In the genomic region with DNA sequence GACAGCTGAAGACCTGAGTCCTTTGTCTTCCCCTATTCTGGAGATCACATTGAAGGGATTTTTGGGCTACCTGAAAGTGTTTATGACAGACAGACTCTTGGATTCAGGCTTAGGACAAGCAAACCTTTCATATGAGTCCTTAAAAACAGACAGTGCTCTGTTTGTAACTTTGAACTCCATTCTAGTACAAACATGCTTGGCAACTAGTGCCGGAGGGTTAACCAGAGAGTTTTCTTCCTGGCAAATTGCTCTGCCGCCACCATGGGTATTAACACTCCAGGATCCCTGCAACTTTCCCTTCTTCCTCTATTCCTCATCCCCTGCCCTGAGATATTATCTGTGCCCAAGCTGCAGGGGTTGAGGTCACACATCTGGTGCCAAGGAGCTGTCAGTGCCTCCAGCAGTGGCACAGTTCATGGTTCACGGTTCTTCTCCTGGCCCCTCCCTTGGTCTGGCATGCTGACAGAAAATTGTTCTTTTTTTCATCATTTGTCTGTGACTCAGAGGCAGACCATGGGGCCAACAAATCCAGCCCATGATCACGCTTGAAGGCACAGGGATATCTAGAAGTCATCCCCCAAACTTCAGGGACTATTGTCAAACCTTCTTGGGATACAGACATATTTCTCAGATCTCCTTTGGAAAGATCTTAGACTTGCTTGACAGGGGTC, we compare ENCODE assay signal across 3 cellular contexts.
TF ChIP-seq lines count a peak whose summit lies in the region.

No MANE protein-coding gene starts in this region.

TF ChIP-seq in HEK293, 187 proteins besides CTCF, POLR2A, EP300 and RAD21 (continued from another document and continues in another):
- TF ChIP-seq ZNF138 (tag by site-specific recombination; IDR thresholded peaks at IDR 0.05; ENCODE audit: borderline replicate concordance): no peak
- TF ChIP-seq, protein P1, sequence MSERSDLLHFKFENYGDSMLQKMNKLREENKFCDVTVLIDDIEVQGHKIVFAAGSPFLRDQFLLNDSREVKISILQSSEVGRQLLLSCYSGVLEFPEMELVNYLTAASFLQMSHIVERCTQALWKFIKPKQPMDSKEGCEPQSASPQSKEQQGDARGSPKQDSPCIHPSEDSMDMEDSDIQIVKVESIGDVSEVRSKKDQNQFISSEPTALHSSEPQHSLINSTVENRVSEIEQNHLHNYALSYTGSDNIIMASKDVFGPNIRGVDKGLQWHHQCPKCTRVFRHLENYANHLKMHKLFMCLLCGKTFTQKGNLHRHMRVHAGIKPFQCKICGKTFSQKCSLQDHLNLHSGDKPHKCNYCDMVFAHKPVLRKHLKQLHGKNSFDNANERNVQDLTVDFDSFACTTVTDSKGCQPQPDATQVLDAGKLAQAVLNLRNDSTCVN (tag by site-specific recombination; optimal IDR thresholded peaks at IDR 0.05): no peak
- TF ChIP-seq ZNF623 (tag by site-specific recombination; IDR thresholded peaks at IDR 0.05): no peak
- peak; percentile 61 for TF ChIP-seq OSR2 (tag by site-specific recombination; IDR thresholded peaks at IDR 0.05)
- TF ChIP-seq GFI1B (tag by site-specific recombination; IDR thresholded peaks at IDR 0.05): no peak; the same call in 1 of the 2 replicates
- TF ChIP-seq ZNF423 (tag by site-specific recombination; IDR thresholded peaks at IDR 0.05): no peak
- no peak for TF ChIP-seq ZNF555 (tag by site-specific recombination; conservative IDR thresholded peaks at IDR 0.05)
- TF ChIP-seq SETDB1 (IDR thresholded peaks at IDR 0.05; ENCODE audit: insufficient read length, low read length): no peak
- TF ChIP-seq, protein P2, sequence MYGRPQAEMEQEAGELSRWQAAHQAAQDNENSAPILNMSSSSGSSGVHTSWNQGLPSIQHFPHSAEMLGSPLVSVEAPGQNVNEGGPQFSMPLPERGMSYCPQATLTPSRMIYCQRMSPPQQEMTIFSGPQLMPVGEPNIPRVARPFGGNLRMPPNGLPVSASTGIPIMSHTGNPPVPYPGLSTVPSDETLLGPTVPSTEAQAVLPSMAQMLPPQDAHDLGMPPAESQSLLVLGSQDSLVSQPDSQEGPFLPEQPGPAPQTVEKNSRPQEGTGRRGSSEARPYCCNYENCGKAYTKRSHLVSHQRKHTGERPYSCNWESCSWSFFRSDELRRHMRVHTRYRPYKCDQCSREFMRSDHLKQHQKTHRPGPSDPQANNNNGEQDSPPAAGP (tag by site-specific recombination; IDR thresholded peaks at IDR 0.05): no peak
- TF ChIP-seq, protein P3, sequence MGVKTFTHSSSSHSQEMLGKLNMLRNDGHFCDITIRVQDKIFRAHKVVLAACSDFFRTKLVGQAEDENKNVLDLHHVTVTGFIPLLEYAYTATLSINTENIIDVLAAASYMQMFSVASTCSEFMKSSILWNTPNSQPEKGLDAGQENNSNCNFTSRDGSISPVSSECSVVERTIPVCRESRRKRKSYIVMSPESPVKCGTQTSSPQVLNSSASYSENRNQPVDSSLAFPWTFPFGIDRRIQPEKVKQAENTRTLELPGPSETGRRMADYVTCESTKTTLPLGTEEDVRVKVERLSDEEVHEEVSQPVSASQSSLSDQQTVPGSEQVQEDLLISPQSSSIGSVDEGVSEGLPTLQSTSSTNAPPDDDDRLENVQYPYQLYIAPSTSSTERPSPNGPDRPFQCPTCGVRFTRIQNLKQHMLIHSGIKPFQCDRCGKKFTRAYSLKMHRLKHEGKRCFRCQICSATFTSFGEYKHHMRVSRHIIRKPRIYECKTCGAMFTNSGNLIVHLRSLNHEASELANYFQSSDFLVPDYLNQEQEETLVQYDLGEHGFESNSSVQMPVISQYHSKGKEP (tag by site-specific recombination; IDR thresholded peaks at IDR 0.05): no peak
- TF ChIP-seq, protein P4, sequence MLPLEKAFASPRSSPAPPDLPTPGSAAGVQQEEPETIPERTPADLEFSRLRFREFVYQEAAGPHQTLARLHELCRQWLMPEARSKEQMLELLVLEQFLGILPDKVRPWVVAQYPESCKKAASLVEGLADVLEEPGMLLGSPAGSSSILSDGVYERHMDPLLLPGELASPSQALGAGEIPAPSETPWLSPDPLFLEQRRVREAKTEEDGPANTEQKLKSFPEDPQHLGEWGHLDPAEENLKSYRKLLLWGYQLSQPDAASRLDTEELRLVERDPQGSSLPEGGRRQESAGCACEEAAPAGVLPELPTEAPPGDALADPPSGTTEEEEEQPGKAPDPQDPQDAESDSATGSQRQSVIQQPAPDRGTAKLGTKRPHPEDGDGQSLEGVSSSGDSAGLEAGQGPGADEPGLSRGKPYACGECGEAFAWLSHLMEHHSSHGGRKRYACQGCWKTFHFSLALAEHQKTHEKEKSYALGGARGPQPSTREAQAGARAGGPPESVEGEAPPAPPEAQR (tag by site-specific recombination; IDR thresholded peaks at IDR 0.05): no peak
- TF ChIP-seq MYNN (tag by site-specific recombination; IDR thresholded peaks at IDR 0.05; ENCODE audit: borderline replicate concordance): no peak
- TF ChIP-seq ZNF433 (tag by site-specific recombination; IDR thresholded peaks at IDR 0.05; ENCODE audit: low read depth): no peak
- no peak for TF ChIP-seq ZBTB17 (tag by site-specific recombination; IDR thresholded peaks at IDR 0.05)
- peak; percentile 53 for TF ChIP-seq GLIS1 (tag by site-specific recombination; IDR thresholded peaks at IDR 0.05)

TF ChIP-seq in SK-N-SH, 30 proteins besides CTCF, POLR2A, EP300 and RAD21 (continued from another document and continues in another):
- TF ChIP-seq, protein P5, sequence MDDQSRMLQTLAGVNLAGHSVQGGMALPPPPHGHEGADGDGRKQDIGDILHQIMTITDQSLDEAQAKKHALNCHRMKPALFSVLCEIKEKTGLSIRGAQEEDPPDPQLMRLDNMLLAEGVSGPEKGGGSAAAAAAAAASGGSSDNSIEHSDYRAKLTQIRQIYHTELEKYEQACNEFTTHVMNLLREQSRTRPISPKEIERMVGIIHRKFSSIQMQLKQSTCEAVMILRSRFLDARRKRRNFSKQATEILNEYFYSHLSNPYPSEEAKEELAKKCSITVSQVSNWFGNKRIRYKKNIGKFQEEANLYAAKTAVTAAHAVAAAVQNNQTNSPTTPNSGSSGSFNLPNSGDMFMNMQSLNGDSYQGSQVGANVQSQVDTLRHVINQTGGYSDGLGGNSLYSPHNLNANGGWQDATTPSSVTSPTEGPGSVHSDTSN (IDR thresholded peaks at IDR 0.05): peak; percentile 90
- TF ChIP-seq RXRA (IDR thresholded peaks at IDR 0.05; ENCODE audit: borderline replicate concordance, low read depth) (peak; percentile 87), TCF12 (IDR thresholded peaks at IDR 0.05) (peak; percentile 95), SMC3 (IDR thresholded peaks at IDR 0.05; ENCODE audit: low read depth, low read length) (no peak), YY1 (IDR thresholded peaks at IDR 0.05; ENCODE audit: low read depth) (no peak), TEAD4 (IDR thresholded peaks at IDR 0.05; ENCODE audit: borderline replicate concordance, insufficient read depth) (peak; percentile 73), NRF1 (IDR thresholded peaks at IDR 0.05; ENCODE audit: low read depth, low read length) (no peak), SIN3A (IDR thresholded peaks at IDR 0.05; ENCODE audit: borderline replicate concordance, low read depth, low read length) (no peak)
- TF ChIP-seq, protein P6, sequence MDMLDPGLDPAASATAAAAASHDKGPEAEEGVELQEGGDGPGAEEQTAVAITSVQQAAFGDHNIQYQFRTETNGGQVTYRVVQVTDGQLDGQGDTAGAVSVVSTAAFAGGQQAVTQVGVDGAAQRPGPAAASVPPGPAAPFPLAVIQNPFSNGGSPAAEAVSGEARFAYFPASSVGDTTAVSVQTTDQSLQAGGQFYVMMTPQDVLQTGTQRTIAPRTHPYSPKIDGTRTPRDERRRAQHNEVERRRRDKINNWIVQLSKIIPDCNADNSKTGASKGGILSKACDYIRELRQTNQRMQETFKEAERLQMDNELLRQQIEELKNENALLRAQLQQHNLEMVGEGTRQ (IDR thresholded peaks at IDR 0.05; ENCODE audit: borderline replicate concordance, low read depth, low read length): no peak
- TF ChIP-seq, protein P7, sequence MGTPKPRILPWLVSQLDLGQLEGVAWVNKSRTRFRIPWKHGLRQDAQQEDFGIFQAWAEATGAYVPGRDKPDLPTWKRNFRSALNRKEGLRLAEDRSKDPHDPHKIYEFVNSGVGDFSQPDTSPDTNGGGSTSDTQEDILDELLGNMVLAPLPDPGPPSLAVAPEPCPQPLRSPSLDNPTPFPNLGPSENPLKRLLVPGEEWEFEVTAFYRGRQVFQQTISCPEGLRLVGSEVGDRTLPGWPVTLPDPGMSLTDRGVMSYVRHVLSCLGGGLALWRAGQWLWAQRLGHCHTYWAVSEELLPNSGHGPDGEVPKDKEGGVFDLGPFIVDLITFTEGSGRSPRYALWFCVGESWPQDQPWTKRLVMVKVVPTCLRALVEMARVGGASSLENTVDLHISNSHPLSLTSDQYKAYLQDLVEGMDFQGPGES (IDR thresholded peaks at IDR 0.05; ENCODE audit: low read depth, low read length): no peak
- TF ChIP-seq, protein P8, sequence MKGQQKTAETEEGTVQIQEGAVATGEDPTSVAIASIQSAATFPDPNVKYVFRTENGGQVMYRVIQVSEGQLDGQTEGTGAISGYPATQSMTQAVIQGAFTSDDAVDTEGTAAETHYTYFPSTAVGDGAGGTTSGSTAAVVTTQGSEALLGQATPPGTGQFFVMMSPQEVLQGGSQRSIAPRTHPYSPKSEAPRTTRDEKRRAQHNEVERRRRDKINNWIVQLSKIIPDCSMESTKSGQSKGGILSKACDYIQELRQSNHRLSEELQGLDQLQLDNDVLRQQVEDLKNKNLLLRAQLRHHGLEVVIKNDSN (IDR thresholded peaks at IDR 0.05; ENCODE audit: borderline replicate concordance, low read depth): no peak

TF ChIP-seq in GM23338, 12 proteins besides CTCF, POLR2A, EP300 and RAD21 (continued from another document):
- TF ChIP-seq, protein P9, sequence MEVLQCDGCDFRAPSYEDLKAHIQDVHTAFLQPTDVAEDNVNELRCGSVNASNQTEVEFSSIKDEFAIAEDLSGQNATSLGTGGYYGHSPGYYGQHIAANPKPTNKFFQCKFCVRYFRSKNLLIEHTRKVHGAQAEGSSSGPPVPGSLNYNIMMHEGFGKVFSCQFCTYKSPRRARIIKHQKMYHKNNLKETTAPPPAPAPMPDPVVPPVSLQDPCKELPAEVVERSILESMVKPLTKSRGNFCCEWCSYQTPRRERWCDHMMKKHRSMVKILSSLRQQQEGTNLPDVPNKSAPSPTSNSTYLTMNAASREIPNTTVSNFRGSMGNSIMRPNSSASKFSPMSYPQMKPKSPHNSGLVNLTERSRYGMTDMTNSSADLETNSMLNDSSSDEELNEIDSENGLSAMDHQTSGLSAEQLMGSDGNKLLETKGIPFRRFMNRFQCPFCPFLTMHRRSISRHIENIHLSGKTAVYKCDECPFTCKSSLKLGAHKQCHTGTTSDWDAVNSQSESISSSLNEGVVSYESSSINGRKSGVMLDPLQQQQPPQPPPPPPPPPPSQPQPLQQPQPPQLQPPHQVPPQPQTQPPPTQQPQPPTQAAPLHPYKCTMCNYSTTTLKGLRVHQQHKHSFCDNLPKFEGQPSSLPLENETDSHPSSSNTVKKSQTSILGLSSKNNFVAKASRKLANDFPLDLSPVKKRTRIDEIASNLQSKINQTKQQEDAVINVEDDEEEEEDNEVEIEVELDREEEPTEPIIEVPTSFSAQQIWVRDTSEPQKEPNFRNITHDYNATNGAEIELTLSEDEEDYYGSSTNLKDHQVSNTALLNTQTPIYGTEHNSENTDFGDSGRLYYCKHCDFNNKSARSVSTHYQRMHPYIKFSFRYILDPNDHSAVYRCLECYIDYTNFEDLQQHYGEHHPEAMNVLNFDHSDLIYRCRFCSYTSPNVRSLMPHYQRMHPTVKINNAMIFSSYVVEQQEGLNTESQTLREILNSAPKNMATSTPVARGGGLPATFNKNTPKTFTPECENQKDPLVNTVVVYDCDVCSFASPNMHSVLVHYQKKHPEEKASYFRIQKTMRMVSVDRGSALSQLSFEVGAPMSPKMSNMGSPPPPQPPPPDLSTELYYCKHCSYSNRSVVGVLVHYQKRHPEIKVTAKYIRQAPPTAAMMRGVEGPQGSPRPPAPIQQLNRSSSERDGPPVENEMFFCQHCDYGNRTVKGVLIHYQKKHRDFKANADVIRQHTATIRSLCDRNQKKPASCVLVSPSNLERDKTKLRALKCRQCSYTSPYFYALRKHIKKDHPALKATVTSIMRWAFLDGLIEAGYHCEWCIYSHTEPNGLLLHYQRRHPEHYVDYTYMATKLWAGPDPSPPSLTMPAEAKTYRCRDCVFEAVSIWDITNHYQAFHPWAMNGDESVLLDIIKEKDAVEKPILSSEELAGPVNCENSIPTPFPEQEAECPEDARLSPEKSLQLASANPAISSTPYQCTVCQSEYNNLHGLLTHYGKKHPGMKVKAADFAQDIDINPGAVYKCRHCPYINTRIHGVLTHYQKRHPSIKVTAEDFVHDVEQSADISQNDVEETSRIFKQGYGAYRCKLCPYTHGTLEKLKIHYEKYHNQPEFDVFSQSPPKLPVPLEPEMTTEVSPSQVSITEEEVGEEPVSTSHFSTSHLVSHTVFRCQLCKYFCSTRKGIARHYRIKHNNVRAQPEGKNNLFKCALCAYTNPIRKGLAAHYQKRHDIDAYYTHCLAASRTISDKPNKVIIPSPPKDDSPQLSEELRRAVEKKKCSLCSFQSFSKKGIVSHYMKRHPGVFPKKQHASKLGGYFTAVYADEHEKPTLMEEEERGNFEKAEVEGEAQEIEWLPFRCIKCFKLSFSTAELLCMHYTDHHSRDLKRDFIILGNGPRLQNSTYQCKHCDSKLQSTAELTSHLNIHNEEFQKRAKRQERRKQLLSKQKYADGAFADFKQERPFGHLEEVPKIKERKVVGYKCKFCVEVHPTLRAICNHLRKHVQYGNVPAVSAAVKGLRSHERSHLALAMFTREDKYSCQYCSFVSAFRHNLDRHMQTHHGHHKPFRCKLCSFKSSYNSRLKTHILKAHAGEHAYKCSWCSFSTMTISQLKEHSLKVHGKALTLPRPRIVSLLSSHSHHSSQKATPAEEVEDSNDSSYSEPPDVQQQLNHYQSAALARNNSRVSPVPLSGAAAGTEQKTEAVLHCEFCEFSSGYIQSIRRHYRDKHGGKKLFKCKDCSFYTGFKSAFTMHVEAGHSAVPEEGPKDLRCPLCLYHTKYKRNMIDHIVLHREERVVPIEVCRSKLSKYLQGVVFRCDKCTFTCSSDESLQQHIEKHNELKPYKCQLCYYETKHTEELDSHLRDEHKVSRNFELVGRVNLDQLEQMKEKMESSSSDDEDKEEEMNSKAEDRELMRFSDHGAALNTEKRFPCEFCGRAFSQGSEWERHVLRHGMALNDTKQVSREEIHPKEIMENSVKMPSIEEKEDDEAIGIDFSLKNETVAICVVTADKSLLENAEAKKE (CRISPR knock-in tag; IDR thresholded peaks at IDR 0.05): no peak
- no peak for TF ChIP-seq JUNB (IDR thresholded peaks at IDR 0.05; ENCODE audit: unreplicated experiment)
- TF ChIP-seq, protein P10, sequence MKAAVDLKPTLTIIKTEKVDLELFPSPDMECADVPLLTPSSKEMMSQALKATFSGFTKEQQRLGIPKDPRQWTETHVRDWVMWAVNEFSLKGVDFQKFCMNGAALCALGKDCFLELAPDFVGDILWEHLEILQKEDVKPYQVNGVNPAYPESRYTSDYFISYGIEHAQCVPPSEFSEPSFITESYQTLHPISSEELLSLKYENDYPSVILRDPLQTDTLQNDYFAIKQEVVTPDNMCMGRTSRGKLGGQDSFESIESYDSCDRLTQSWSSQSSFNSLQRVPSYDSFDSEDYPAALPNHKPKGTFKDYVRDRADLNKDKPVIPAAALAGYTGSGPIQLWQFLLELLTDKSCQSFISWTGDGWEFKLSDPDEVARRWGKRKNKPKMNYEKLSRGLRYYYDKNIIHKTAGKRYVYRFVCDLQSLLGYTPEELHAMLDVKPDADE (IDR thresholded peaks at IDR 0.05): no peak
TF ChIP-seq in GM23338: peak in this region for 0.
